Comparison of ENCODE assay signal across 18 cellular contexts in genomic region chr9:92206490-92206889, GRCh38.
A peak's percentile ranks its signal among the peaks of the same experiment; 100 is the strongest.
DNase-seq lines count a peak whose midpoint lies in the region; ATAC-seq and TF ChIP-seq lines count a peak whose summit lies in the region.
"Had no signal": no experiment of that assay in that cellular context is flagged by ENCODE, and none has a peak within 500 bp of the region (broad histone marks: within the 10 kb centered on the region; RNA-seq: fewer than 3 reads in every experiment).

No MANE protein-coding gene starts in this region.

- no peak overlapping the region for H2AFZ ChIP-seq in GM23338

- no peaks in the 10 kb centered on the region for H3K27me3 Mint-ChIP-seq in GM23338 (ENCODE audit: insufficient read depth, low read depth, poor library complexity)

- DNase-seq in AG08396 (ENCODE audit: low spot score) (peak; percentile 18), GM23338 (ENCODE audit: low spot score) (no peak), SK-MEL-5 (ENCODE audit: low read depth, low spot score) (peak; percentile 20), foreskin fibroblast (peak; percentile 30 to 59), NCI-H748 (lab: John Stamatoyannopoulos, UW; ENCODE audit: unreplicated experiment) (no peak), dedifferentiated amniotic fluid mesenchymal stem cell (ENCODE audit: extremely low spot score) (no peak), adrenal gland (no peak)
- no peak for DNase-seq in stimulated activated CD4-positive, alpha-beta T cell treated with anti-CD3 and anti-CD28 coated beads, Interleukin-2, amount 100 ng/mL, for 24 hours
- DNase-seq: colonic mucosa; lower lobe of right lung; NCI-H510A; retina; SHP77; stimulated activated naive CD4-positive, alpha-beta T cell had no signal

- no peak for TF ChIP-seq CTCF in GM23338 (conservative IDR thresholded peaks at IDR 0.05; ENCODE audit: low read depth in 2 of 2)
- TF ChIP-seq CTCF in foreskin fibroblast (IDR thresholded peaks at IDR 0.05; ENCODE audit: low read depth, low read length): no peak
- no peak for TF ChIP-seq CTCF in adrenal gland (IDR thresholded peaks at IDR 0.05)

- peak; percentile 38; the same call in 2 of the 3 replicates for ATAC-seq in GM23338
- ATAC-seq: GM12878, lower lobe of right lung had no signal

- H3K36me3 ChIP-seq in GM23338 (ENCODE audit: insufficient read depth) (peaks cover 28% of the 10 kb centered on the region), adrenal gland (replicated peaks in 1 of 2) (peaks cover 0 to 31% of the 10 kb centered on the region in 2 donors)

- H3K27me3 ChIP-seq in GM23338 (ENCODE audit: insufficient read depth) (no peaks in the 10 kb centered on the region), adrenal gland (no peaks in the 10 kb centered on the region)
- H3K27me3 ChIP-seq: colonic mucosa, vagina had no signal

- in situ Hi-C loops in SK-MEL-5 (cut with HindIII; ENCODE audit: low pct_unique_long_range_greater_than_20kb, low sequenced_read_pairs): no loop called here

- H3K9me3 ChIP-seq in adrenal gland (replicated peaks in 1 of 3): no peaks in the 10 kb centered on the region
- H3K9me3 ChIP-seq: colonic mucosa, lower lobe of right lung, vagina had no signal

- no peak overlapping the region for H3K4me2 ChIP-seq in GM23338

- H3K27ac Mint-ChIP-seq in GM23338: no peak overlapping the region; the same call in 1 of the 2 replicates
- H3K27ac Mint-ChIP-seq: CD14-positive monocyte had no signal

- H3K36me3 Mint-ChIP-seq in GM23338 (ENCODE audit: low read depth): peaks cover 43% of the 10 kb centered on the region

- no peak overlapping the region for H3K27ac ChIP-seq in GM23338 (ENCODE audit: low read depth)
- H3K27ac ChIP-seq in adrenal gland: no peak overlapping the region
- H3K27ac ChIP-seq: colonic mucosa, lower lobe of right lung, vagina had no signal

- no peaks in the 10 kb centered on the region for H3K4me1 ChIP-seq in GM23338 (ENCODE audit: insufficient read depth)
- no peaks in the 10 kb centered on the region for H3K4me1 ChIP-seq in adrenal gland (replicated peaks in 1 of 2)
- H3K4me1 ChIP-seq: colonic mucosa, lower lobe of right lung, vagina had no signal

- no peak overlapping the region for H3K4me3 ChIP-seq in GM23338
- no peak overlapping the region for H3K4me3 ChIP-seq in foreskin fibroblast (ENCODE audit: low read depth in 1 of 2, low read length in 2 of 2)
- no peak overlapping the region for H3K4me3 ChIP-seq in adrenal gland
- H3K4me3 ChIP-seq: colonic mucosa, GM12878, lower lobe of right lung, vagina had no signal

- TF ChIP-seq POLR2A in adrenal gland (IDR thresholded peaks at IDR 0.05): no peak

- H3K4me1 Mint-ChIP-seq in GM23338: no peaks in the 10 kb centered on the region
- H3K4me1 Mint-ChIP-seq: CD14-positive monocyte, neural crest cell had no signal

- H4K20me1 ChIP-seq in GM23338 (replicated peaks; ENCODE audit: insufficient read depth): no peaks in the 10 kb centered on the region

- no peak overlapping the region for H3K4me3 Mint-ChIP-seq in GM23338
- H3K4me3 Mint-ChIP-seq: CD14-positive monocyte, neural crest cell had no signal

- intact Hi-C loops in adrenal gland (cut with DNase I): no loop called here

- no peaks in the 10 kb centered on the region for H3K9me3 Mint-ChIP-seq in GM23338
- H3K9me3 Mint-ChIP-seq: neural crest cell had no signal

- peaks cover 30% of the 10 kb centered on the region for H3F3A ChIP-seq in GM23338 (replicated peaks; ENCODE audit: low read depth)

- H3K79me2 ChIP-seq in GM23338 (replicated peaks; ENCODE audit: insufficient read depth): no peaks in the 10 kb centered on the region

- WGBS in adrenal gland, 4 donors: 88 to 95% (median 91%) methylated on average over 1 of the region's 1 CpG

- no peaks in the 10 kb centered on the region for H3K9me2 ChIP-seq in GM23338 (ENCODE audit: insufficient read depth)

TF ChIP-seq in GM23338, 12 proteins besides CTCF, POLR2A, EP300 and RAD21 (continues in another document):
- TF ChIP-seq EZH2 (IDR thresholded peaks at IDR 0.05; ENCODE audit: low read depth, unreplicated experiment): no peak
- no peak for TF ChIP-seq ZNF114 (CRISPR knock-in tag; IDR thresholded peaks at IDR 0.05)
- TF ChIP-seq ZNF462 (CRISPR knock-in tag; IDR thresholded peaks at IDR 0.05): no peak
- TF ChIP-seq STAT1 (IDR thresholded peaks at IDR 0.05; ENCODE audit: unreplicated experiment): no peak
- TF ChIP-seq JUNB (IDR thresholded peaks at IDR 0.05; ENCODE audit: unreplicated experiment): no peak
- TF ChIP-seq REST (IDR thresholded peaks at IDR 0.05; ENCODE audit: unreplicated experiment): no peak
- no peak for TF ChIP-seq POLR2AphosphoS5 (IDR thresholded peaks at IDR 0.05; ENCODE audit: low read depth)

Comparison
In these comparisons a context has a peak if more than half of its experiments do, and no peak if none do; other contexts are left out.
1. DNase-seq: peak in AG08396 (single experiment), SK-MEL-5 (single experiment) and foreskin fibroblast (2 of 2); none in GM23338 (single experiment), NCI-H748 (single experiment), dedifferentiated amniotic fluid mesenchymal stem cell (single experiment), adrenal gland (0 of 7) and stimulated activated CD4-positive, alpha-beta T cell treated with anti-CD3 and anti-CD28 coated beads, Interleukin-2, amount 100 ng/mL, for 24 hours (0 of 2).